Comparison of ENCODE assay signal across 24 cellular contexts in the genomic region with DNA sequence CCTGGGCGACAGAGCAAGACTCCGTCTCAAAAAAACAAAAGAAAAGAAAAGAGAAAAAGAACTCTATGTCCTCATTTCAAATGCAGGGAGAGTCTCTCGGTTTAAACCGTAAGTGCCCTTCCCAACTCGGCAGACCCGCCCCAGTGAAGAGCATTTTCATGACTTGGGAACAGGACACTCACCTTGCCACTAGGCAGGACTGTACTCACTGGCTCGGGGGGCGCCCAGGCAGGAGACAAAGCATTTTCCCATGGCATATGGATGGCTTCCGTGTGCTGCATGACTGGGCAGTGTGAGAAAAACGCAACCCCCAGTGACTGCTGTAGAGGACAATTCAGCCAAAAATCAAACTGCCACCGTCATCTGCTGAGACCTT. TPM values are rescaled to one million over a fixed set of nuclear protein-coding genes. Genes with fewer than 3 reads are reported as not detected.
DNase-seq lines count a peak whose midpoint lies in the region; ATAC-seq, FAIRE-seq and TF ChIP-seq lines count a peak whose summit lies in the region.
"Had no signal": no experiment of that assay in that cellular context is flagged by ENCODE, and none has a peak within 500 bp of the region (broad histone marks: within the 10 kb centered on the region; RNA-seq: fewer than 3 reads in every experiment).

No MANE protein-coding gene starts in this region.

- H3K27ac Mint-ChIP-seq in GM23338 (no peak overlapping the region; the same call in 1 of the 2 replicates), WTC11 (peak overlapping the region; percentile 62; the same call in 1 of the 2 replicates)
- H3K27ac Mint-ChIP-seq in stimulated activated effector memory CD8-positive, alpha-beta T cell treated with anti-CD3 and anti-CD28 coated beads, Interleukin-12 subunit alpha, Interleukin-12 subunit beta, amount 100 ng/mL, for 72 hours = peak overlapping the region; percentile 32
- H3K27ac Mint-ChIP-seq: natural killer cell, progenitor cell of endocrine pancreas had no signal

- FAIRE-seq in keratinocyte (lab: Jason Lieb, UNC) = no peak

- no peaks in the 10 kb centered on the region for H3K9me1 ChIP-seq in keratinocyte (ENCODE audit: control insufficient read depth, extremely low read depth, insufficient read depth, low read length)

- no peak overlapping the region for H3K4me3 Mint-ChIP-seq in GM23338
- H3K4me3 Mint-ChIP-seq in WTC11 = no peak overlapping the region
- no peak overlapping the region for H3K4me3 Mint-ChIP-seq in stimulated activated effector memory CD8-positive, alpha-beta T cell treated with anti-CD3 and anti-CD28 coated beads, Interleukin-12 subunit alpha, Interleukin-12 subunit beta, amount 100 ng/mL, for 72 hours
- H3K4me3 Mint-ChIP-seq: natural killer cell had no signal

- POLR2A ChIA-PET in WTC11 (lab: Charles Lee) = no interaction called here

- CTCF ChIA-PET in WTC11 (lab: Charles Lee) = interaction anchor here (1.2 to 2.3 kb wide), 4 partner anchors 10 to 130 kb away, joined by 3 to 10 read pairs (median 6); a partner anchor contains a TSS

- no peaks in the 10 kb centered on the region for H3K36me3 ChIP-seq in GM23338 (ENCODE audit: insufficient read depth)
- H3K36me3 ChIP-seq in keratinocyte (ENCODE audit: control insufficient read depth in 2 of 2, extremely low read depth in 1 of 2, insufficient read depth in 2 of 2, low read length in 2 of 2) = no peaks in the 10 kb centered on the region
- H3K36me3 ChIP-seq: cardiac muscle cell had no signal

- H2AFZ ChIP-seq in GM23338 = no peak overlapping the region
- no peak overlapping the region for H2AFZ ChIP-seq in keratinocyte (ENCODE audit: control insufficient read depth, low read length)

- no peaks in the 10 kb centered on the region for H3K9me2 ChIP-seq in GM23338 (ENCODE audit: insufficient read depth)

- no peaks in the 10 kb centered on the region for H3K9me3 ChIP-seq in keratinocyte (ENCODE audit: control insufficient read depth, low read depth, low read length)

- no peaks in the 10 kb centered on the region for H3K36me3 Mint-ChIP-seq in GM23338 (ENCODE audit: low read depth)
- H3K36me3 Mint-ChIP-seq in WTC11 = no peaks in the 10 kb centered on the region
- no peaks in the 10 kb centered on the region for H3K36me3 Mint-ChIP-seq in stimulated activated effector memory CD8-positive, alpha-beta T cell treated with anti-CD3 and anti-CD28 coated beads, Interleukin-12 subunit alpha, Interleukin-12 subunit beta, amount 100 ng/mL, for 72 hours
- H3K36me3 Mint-ChIP-seq: natural killer cell had no signal

- H3K27ac ChIP-seq in GM23338 (ENCODE audit: low read depth) (0 out of 2 replicates have a peak overlapping the region, but pooled peaks have one; percentile 45), keratinocyte (ENCODE audit: control insufficient read depth, insufficient read depth, low read length) (peak overlapping the region; percentile 7)
- H3K27ac ChIP-seq: cardiac muscle cell had no signal

- H3K27me3 Mint-ChIP-seq in GM23338 (ENCODE audit: insufficient read depth, low read depth, poor library complexity) (peaks cover 3% of the 10 kb centered on the region), WTC11 (ENCODE audit: low read depth) (no peaks in the 10 kb centered on the region)

- H3F3A ChIP-seq in GM23338 (replicated peaks; ENCODE audit: low read depth) = 0 out of 2 replicates have a peak, but pooled peaks cover 2% of the 10 kb centered on the region

- H3K9ac ChIP-seq in keratinocyte (ENCODE audit: control insufficient read depth, extremely low read depth, insufficient read depth, low read length) = peak overlapping the region; percentile 36

- no peak overlapping the region for H3K4me2 ChIP-seq in GM23338
- H3K4me2 ChIP-seq in keratinocyte (ENCODE audit: control insufficient read depth, extremely low read depth, insufficient read depth, low read depth, low read length) = peak overlapping the region; percentile 58

- H3K4me3 ChIP-seq in GM23338 = no peak overlapping the region
- peak overlapping the region in 1 of 3 experiments; percentile 38 for H3K4me3 ChIP-seq in keratinocyte (ENCODE audit: control insufficient read depth in 2 of 3, extremely low read depth in 1 of 3, insufficient read depth in 2 of 3, low read depth in 1 of 3, low read length in 3 of 3)
- H3K4me3 ChIP-seq: cardiac muscle cell had no signal

- H3K27me3 ChIP-seq in GM23338 (ENCODE audit: insufficient read depth) (no peaks in the 10 kb centered on the region), keratinocyte (ENCODE audit: control insufficient read depth, extremely low read depth, insufficient read depth, low read length) (no peaks in the 10 kb centered on the region)
- H3K27me3 ChIP-seq: cardiac muscle cell had no signal

- H3K79me2 ChIP-seq in GM23338 (replicated peaks; ENCODE audit: insufficient read depth) = no peaks in the 10 kb centered on the region
- H3K79me2 ChIP-seq in keratinocyte (ENCODE audit: control insufficient read depth, insufficient read depth, low read length) = no peaks in the 10 kb centered on the region

- H3K9me3 Mint-ChIP-seq in GM23338 (no peaks in the 10 kb centered on the region), WTC11 (no peaks in the 10 kb centered on the region)
- peaks cover 3% of the 10 kb centered on the region for H3K9me3 Mint-ChIP-seq in stimulated activated effector memory CD8-positive, alpha-beta T cell treated with anti-CD3 and anti-CD28 coated beads, Interleukin-12 subunit alpha, Interleukin-12 subunit beta, amount 100 ng/mL, for 72 hours
- H3K9me3 Mint-ChIP-seq: H9, natural killer cell had no signal

- ATAC-seq in GM23338 = no peak
- ATAC-seq in WTC11 = no peak
- no peak for ATAC-seq in stimulated activated effector memory CD8-positive, alpha-beta T cell treated with anti-CD3 and anti-CD28 coated beads, Interleukin-12 subunit alpha, Interleukin-12 subunit beta, amount 100 ng/mL, for 72 hours
- ATAC-seq in GM18909 (IDR thresholded peaks at IDR 0.05; ENCODE audit: poor library complexity, unreplicated experiment) = no peak
- ATAC-seq: natural killer cell, Right ventricle myocardium inferior had no signal

- DNase-seq in GM23338 (ENCODE audit: low spot score) (no peak), WTC11 (ENCODE audit: low spot score) (no peak), keratinocyte (ENCODE audit: low read depth, low spot score) (no peak), NCI-H1105 treated with DMSO at 0.1 percent for 48 hours (lab: John Stamatoyannopoulos, UW) (no peak)
- no peak for DNase-seq in stimulated activated effector memory CD8-positive, alpha-beta T cell treated with anti-CD3 and anti-CD28 coated beads, Interleukin-12 subunit alpha, Interleukin-12 subunit beta, amount 100 ng/mL, for 72 hours (ENCODE audit: low spot score in 2 of 2)
- DNase-seq in activated CD8-positive, alpha-beta memory T cell treated with anti-CD3 and anti-CD28 coated beads, Interleukin-2, amount 50 U/mL, for 4 hours = no peak
- DNase-seq: activated effector memory CD4-positive, alpha-beta T cell treated with Interleukin-2 at 50 U/mL for 16 hours; AML-193; Caco-2; erythroblast; H9; islet precursor cell; mesenchymal stem cell; natural killer cell; NCI-H2081; NCI-H524; stimulated activated CD4-positive, alpha-beta T cell treated with anti-CD3 and anti-CD28 coated beads, Interleukin-2, amount 100 ng/mL, for 24 hours; stimulated activated naive CD4-positive, alpha-beta T cell treated with Interleukin-2 at 50 U/mL for 16 hours; trophoblast cell had no signal

- dilution Hi-C loops in keratinocyte (cut with MboI; ENCODE audit: extremely low pct_ligation_motif_present, low sequenced_read_pairs) = no loop called here

- TF ChIP-seq CTCF in GM23338 (conservative IDR thresholded peaks at IDR 0.05; ENCODE audit: low read depth in 2 of 2) (no peak), WTC11 (IDR thresholded peaks at IDR 0.05) (no peak), keratinocyte (optimal IDR thresholded peaks at IDR 0.05 in 1 of 3, IDR thresholded peaks at IDR 0.05 in 1 of 3, conservative IDR thresholded peaks at IDR 0.05 in 1 of 3; ENCODE audit: extremely low read depth in 1 of 3, insufficient read depth in 2 of 3, low read length in 3 of 3) (no peak)

- H3K4me1 ChIP-seq in GM23338 (ENCODE audit: insufficient read depth) = no peaks in the 10 kb centered on the region; the same call in none of the 2 replicates
- H3K4me1 ChIP-seq in keratinocyte (ENCODE audit: control insufficient read depth, extremely low read depth, insufficient read depth, low read length) = peaks cover 33% of the 10 kb centered on the region

- H4K20me1 ChIP-seq in GM23338 (replicated peaks; ENCODE audit: insufficient read depth) = no peaks in the 10 kb centered on the region
- H4K20me1 ChIP-seq in keratinocyte (ENCODE audit: control insufficient read depth, extremely low read depth, insufficient read depth, low read length) = no peaks in the 10 kb centered on the region

- peaks cover 28% of the 10 kb centered on the region for H3K4me1 Mint-ChIP-seq in GM23338
- H3K4me1 Mint-ChIP-seq in WTC11 = peaks cover 10% of the 10 kb centered on the region
- H3K4me1 Mint-ChIP-seq in stimulated activated effector memory CD8-positive, alpha-beta T cell treated with anti-CD3 and anti-CD28 coated beads, Interleukin-12 subunit alpha, Interleukin-12 subunit beta, amount 100 ng/mL, for 72 hours = peaks cover 46% of the 10 kb centered on the region

RNA-seq across cellular contexts. Expression of a gene that starts 23.7 kb away (rescaled TPM):
- 24.3 and 26.0 TPM in 2 replicates for total RNA-seq in GM23338 (2014; rRNA removed; shearing (Covaris generic))
- 19.7 and 20.9 TPM in 2 replicates for polyA plus RNA-seq in GM23338 (2016; fragmentation: Nextera tagmentation; extraction: Ambion mirVana)
- total RNA-seq in WTC11 (2021) = 20.0 to 20.8 TPM (median 20.2 TPM) in 3 replicates
- polyA plus RNA-seq in keratinocyte = 12.3 to 15.6 TPM (median 15.0 TPM) in 3 replicates
- polyA plus RNA-seq in keratinocyte (2011; ENCODE audit: low read depth) = 5.1 TPM
- 10.0 and 15.3 TPM in 2 replicates for polyA plus RNA-seq in keratinocyte (2011; cell fraction: cytosol; rRNA removed)
- polyA plus RNA-seq in keratinocyte (2011; cell fraction: nucleus; rRNA removed) = 12.3 and 13.1 TPM in 2 replicates
- polyA plus RNA-seq in keratinocyte (2012; ENCODE audit: low replicate concordance) = 9.0 and 16.4 TPM in 2 replicates
- polyA minus RNA-seq in keratinocyte = 8.1 to 12.9 TPM (median 8.4 TPM) in 3 replicates
- 12.9 TPM for polyA minus RNA-seq in keratinocyte (2011; cell fraction: cytosol; rRNA and poly(A)+ RNA removed)
- 3.9 TPM in 2 replicates for polyA minus RNA-seq in keratinocyte (2011; cell fraction: nucleus; rRNA and poly(A)+ RNA removed)

RNA-seq across cellular contexts. Expression of a gene that starts 32.0 kb away (rescaled TPM):
- total RNA-seq in GM23338 (2014; rRNA removed; shearing (Covaris generic)) = 48.8 and 50.6 TPM in 2 replicates
- polyA plus RNA-seq in GM23338 (2016; fragmentation: Nextera tagmentation; extraction: Ambion mirVana) (9.6 and 12.3 TPM in 2 replicates), keratinocyte (29.8 to 39.8 TPM (median 31.5 TPM) in 3 replicates)
- total RNA-seq in WTC11 (2021) = 32.5 to 43.3 TPM (median 33.8 TPM) in 3 replicates
- 12.8 TPM for polyA plus RNA-seq in keratinocyte (2011; ENCODE audit: low read depth)
- 17.3 and 32.5 TPM in 2 replicates for polyA plus RNA-seq in keratinocyte (2011; cell fraction: cytosol; rRNA removed)
- polyA plus RNA-seq in keratinocyte (2011; cell fraction: nucleus; rRNA removed) = 43.7 and 47.3 TPM in 2 replicates
- 10.9 and 37.3 TPM in 2 replicates for polyA plus RNA-seq in keratinocyte (2012; ENCODE audit: low replicate concordance)
- polyA minus RNA-seq in keratinocyte = 17.8 to 29.0 TPM (median 26.5 TPM) in 3 replicates
- polyA minus RNA-seq in keratinocyte (2011; cell fraction: cytosol; rRNA and poly(A)+ RNA removed) = 44.1 TPM
- polyA minus RNA-seq in keratinocyte (2011; cell fraction: nucleus; rRNA and poly(A)+ RNA removed) = 20.3 and 22.1 TPM in 2 replicates

RNA-seq across cellular contexts. Expression of a gene that starts 44.2 kb away (rescaled TPM):
- 110 and 113 TPM in 2 replicates for total RNA-seq in GM23338 (2014; rRNA removed; shearing (Covaris generic))
- 74.9 and 79.4 TPM in 2 replicates for polyA plus RNA-seq in GM23338 (2016; fragmentation: Nextera tagmentation; extraction: Ambion mirVana)
- total RNA-seq in WTC11 (2021) = 115 to 136 TPM (median 123 TPM) in 3 replicates
- polyA plus RNA-seq in keratinocyte = 2.7 to 4.8 TPM (median 3.6 TPM) in 3 replicates
- polyA plus RNA-seq in keratinocyte (2011; ENCODE audit: low read depth) = 0.36 TPM
- polyA plus RNA-seq in keratinocyte (2011; cell fraction: cytosol; rRNA removed) = 1.7 and 3.6 TPM in 2 replicates
- 2.0 and 2.6 TPM in 2 replicates for polyA plus RNA-seq in keratinocyte (2011; cell fraction: nucleus; rRNA removed)
- polyA plus RNA-seq in keratinocyte (2012; ENCODE audit: low replicate concordance) = 1.5 and 7.3 TPM in 2 replicates
- 0.23 to 0.61 TPM in 2 of 3 replicates, not detected in the other for polyA minus RNA-seq in keratinocyte
- 5.4 TPM for polyA minus RNA-seq in keratinocyte (2011; cell fraction: cytosol; rRNA and poly(A)+ RNA removed)
- 0.47 and 0.84 TPM in 2 replicates for polyA minus RNA-seq in keratinocyte (2011; cell fraction: nucleus; rRNA and poly(A)+ RNA removed)
- total RNA-seq: LHCN-M2 had no signal
